ENCODE assay signal across 1 cellular context in genomic region chr7:1058311-1058710, GRCh38.
TF ChIP-seq lines count a peak whose summit lies in the region.

No MANE protein-coding gene starts in this region.

TF ChIP-seq in IMR-90, 13 proteins besides CTCF, POLR2A, EP300 and RAD21 (continued from another document):
- no peak for TF ChIP-seq ELK1 (IDR thresholded peaks at IDR 0.05; ENCODE audit: borderline replicate concordance, low read depth, low read length)
- no peak for TF ChIP-seq MXI1 (IDR thresholded peaks at IDR 0.05; ENCODE audit: borderline replicate concordance, low read depth, low read length)
- no peak for TF ChIP-seq SMC3 (IDR thresholded peaks at IDR 0.05; ENCODE audit: low read depth, low read length)
- no peak for TF ChIP-seq CHD1 (IDR thresholded peaks at IDR 0.05; ENCODE audit: low read depth, low read length)
- TF ChIP-seq BHLHE40 (IDR thresholded peaks at IDR 0.05; ENCODE audit: low read depth, low read length) = no peak
- no peak for TF ChIP-seq CEBPB (IDR thresholded peaks at IDR 0.05; ENCODE audit: low read depth, low read length)
- TF ChIP-seq, protein P1, sequence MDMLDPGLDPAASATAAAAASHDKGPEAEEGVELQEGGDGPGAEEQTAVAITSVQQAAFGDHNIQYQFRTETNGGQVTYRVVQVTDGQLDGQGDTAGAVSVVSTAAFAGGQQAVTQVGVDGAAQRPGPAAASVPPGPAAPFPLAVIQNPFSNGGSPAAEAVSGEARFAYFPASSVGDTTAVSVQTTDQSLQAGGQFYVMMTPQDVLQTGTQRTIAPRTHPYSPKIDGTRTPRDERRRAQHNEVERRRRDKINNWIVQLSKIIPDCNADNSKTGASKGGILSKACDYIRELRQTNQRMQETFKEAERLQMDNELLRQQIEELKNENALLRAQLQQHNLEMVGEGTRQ (IDR thresholded peaks at IDR 0.05; ENCODE audit: low read depth, low read length) = no peak
- no peak for TF ChIP-seq MAFK (IDR thresholded peaks at IDR 0.05; ENCODE audit: low read depth, low read length)
- TF ChIP-seq RCOR1 (IDR thresholded peaks at IDR 0.05; ENCODE audit: insufficient replicate concordance, low read length) = no peak
- no peak for TF ChIP-seq FOS (IDR thresholded peaks at IDR 0.05; ENCODE audit: low read depth, low read length)
- no peak for TF ChIP-seq MAZ (IDR thresholded peaks at IDR 0.05; ENCODE audit: borderline replicate concordance, low read depth, low read length)
